Comparison of ENCODE assay signal across 14 cellular contexts in genomic region chr13:89455741-89456140, GRCh38.
"Had no signal": no experiment of that assay in that cellular context is flagged by ENCODE, and none has a peak within 500 bp of the region (broad histone marks: within the 10 kb centered on the region; RNA-seq: fewer than 3 reads in every experiment).

No MANE protein-coding gene starts in this region.

- H3K4me1 Mint-ChIP-seq: activated naive CD4-positive, alpha-beta T cell treated with anti-CD3 and anti-CD28 coated beads, Interleukin-2, amount 50 U/mL, for 24 hours; stimulated activated memory B cell treated with anti-CD40 and anti-IgM and Interleukin-4, amounts not matched to agents 10 μg/mL and 1 μg/mL and 100 μg/mL, for 72 hours had no signal

- H3K4me1 ChIP-seq: neural progenitor cell, right atrium auricular region, transverse colon had no signal

- H2AFZ ChIP-seq: neural progenitor cell had no signal

- H3K27ac ChIP-seq: cardiac muscle cell, neural progenitor cell, right atrium auricular region, transverse colon had no signal

- H3K9me3 ChIP-seq: right atrium auricular region, transverse colon had no signal

- H3K27me3 Mint-ChIP-seq: activated naive CD4-positive, alpha-beta T cell treated with anti-CD3 and anti-CD28 coated beads, Interleukin-2, amount 50 U/mL, for 24 hours; stimulated activated memory B cell treated with anti-CD40 and anti-IgM and Interleukin-4, amounts not matched to agents 10 μg/mL and 1 μg/mL and 100 μg/mL, for 72 hours had no signal

- FAIRE-seq: frontal cortex had no signal

- DNase-seq: activated CD4-positive, alpha-beta T cell treated with anti-CD3 and anti-CD28 coated beads, Interleukin-2, amount 50 U/mL, for 4 hours; activated CD4-positive, CD25-positive, alpha-beta regulatory T cell treated with anti-CD3 and anti-CD28 coated beads, Interleukin-2, amount 50 U/mL, for 72 hours; activated T-cell treated with anti-CD3 and anti-CD28 coated beads, Interleukin-2, amount 50 U/mL, for 1 hour; midbrain; stimulated activated CD4-positive, alpha-beta T cell treated with anti-CD3 and anti-CD28 coated beads, Interleukin-1b, Interleukin-23, amount 100 ng/mL, for 48 hours; SW 1271; transverse colon had no signal

- H3K36me3 ChIP-seq: cardiac muscle cell, neural progenitor cell, right atrium auricular region, transverse colon had no signal

- H3K27me3 ChIP-seq: cardiac muscle cell, neural progenitor cell, right atrium auricular region, transverse colon had no signal

- H3K36me3 Mint-ChIP-seq: activated naive CD4-positive, alpha-beta T cell treated with anti-CD3 and anti-CD28 coated beads, Interleukin-2, amount 50 U/mL, for 24 hours; neural progenitor cell; stimulated activated memory B cell treated with anti-CD40 and anti-IgM and Interleukin-4, amounts not matched to agents 10 μg/mL and 1 μg/mL and 100 μg/mL, for 72 hours had no signal

- H3K4me2 ChIP-seq: neural progenitor cell had no signal

- H3K27ac Mint-ChIP-seq: activated naive CD4-positive, alpha-beta T cell treated with anti-CD3 and anti-CD28 coated beads, Interleukin-2, amount 50 U/mL, for 24 hours; neural progenitor cell; stimulated activated memory B cell treated with anti-CD40 and anti-IgM and Interleukin-4, amounts not matched to agents 10 μg/mL and 1 μg/mL and 100 μg/mL, for 72 hours; T-helper 2 cell treated with Interferon-gamma antibody and Interleukin-4, amounts not matched to agents 5 μg/mL and 100 μg/mL, for 36 hours had no signal

- H3K9ac ChIP-seq: neural progenitor cell had no signal

- H3K4me3 ChIP-seq: cardiac muscle cell, neural progenitor cell, right atrium auricular region, transverse colon had no signal

- H3K4me3 Mint-ChIP-seq: activated naive CD4-positive, alpha-beta T cell treated with anti-CD3 and anti-CD28 coated beads, Interleukin-2, amount 50 U/mL, for 24 hours; neural progenitor cell; stimulated activated memory B cell treated with anti-CD40 and anti-IgM and Interleukin-4, amounts not matched to agents 10 μg/mL and 1 μg/mL and 100 μg/mL, for 72 hours; T-helper 2 cell treated with Interferon-gamma antibody and Interleukin-4, amounts not matched to agents 5 μg/mL and 100 μg/mL, for 36 hours had no signal

- H3K9me3 Mint-ChIP-seq: neural progenitor cell had no signal
